ENCODE assay signal across 8 cellular contexts in genomic region chr12:96401061-96401871, GRCh38. TPM values are rescaled to one million over a fixed set of nuclear protein-coding genes. Genes with fewer than 3 reads are reported as not detected.
DNase-seq lines count a peak whose midpoint lies in the region; ATAC-seq and TF ChIP-seq lines count a peak whose summit lies in the region.

No MANE protein-coding gene starts in this region.

- intact Hi-C loops in breast epithelium (cut with DNase I; ENCODE audit: low total_unique reads), result loop anchor here (10.0 kb wide), 1 partner anchor 346 kb away; no protein-coding TSS in a partner anchor
- intact Hi-C loops in spleen (cut with DNase I; ENCODE audit: low total_unique reads), result loop anchor here (10.0 kb wide), 2 partner anchors 84 to 336 kb away; partner anchors contain the start of gene CFAP54

- peaks cover 41 to 42% of the 10 kb centered on the region in 2 donors for H3K4me1 Mint-ChIP-seq in immature natural killer cell

- H3K9ac ChIP-seq in SU-DHL-6 (ENCODE audit: low read length), result peak overlapping the region; percentile 97

- H3K9me2 ChIP-seq in SU-DHL-6 (replicated peaks; ENCODE audit: insufficient read depth, low read length), result no peaks in the 10 kb centered on the region

- no peaks in the 10 kb centered on the region for H3K36me3 ChIP-seq in KOPT-K1 (ENCODE audit: insufficient read depth, low read length)
- no peaks in the 10 kb centered on the region for H3K36me3 ChIP-seq in SU-DHL-6 (ENCODE audit: low read length)
- H3K36me3 ChIP-seq in breast epithelium, result no peaks in the 10 kb centered on the region
- H3K36me3 ChIP-seq in spleen, result no peaks in the 10 kb centered on the region

- peak overlapping the region; percentile 86 for H3K27ac ChIP-seq in KOPT-K1 (ENCODE audit: low read depth, low read length, poor library complexity, severe bottlenecking)
- H3K27ac ChIP-seq in SU-DHL-6 (ENCODE audit: low read depth, low read length), result peak overlapping the region; percentile 97
- peak overlapping the region; percentile 98 to 100 for H3K27ac ChIP-seq in breast epithelium
- H3K27ac ChIP-seq in spleen, result peak overlapping the region; percentile 98 to 100 (median 99)

- H3F3A ChIP-seq in SU-DHL-6 (ENCODE audit: insufficient read depth), result peaks cover 27% of the 10 kb centered on the region

- H2AFZ ChIP-seq in SU-DHL-6 (ENCODE audit: low read depth, low read length, severe bottlenecking), result peak overlapping the region; percentile 87

- H3K4me1 ChIP-seq in breast epithelium (peaks cover 0 to 3% of the 10 kb centered on the region in 2 donors), spleen (peaks cover 29 to 48% (median 37%) of the 10 kb centered on the region in 6 donors)

- H3K79me2 ChIP-seq in SU-DHL-6 (ENCODE audit: insufficient read depth, low read length), result peaks cover 36% of the 10 kb centered on the region

- peak; percentile 14 for DNase-seq in DMS153 treated with DMSO at 0.1 percent for 48 hours (lab: John Stamatoyannopoulos, UW; ENCODE audit: unreplicated experiment)
- DNase-seq in breast epithelium (ENCODE audit: low spot score in 2 of 2), result no peak
- DNase-seq in immature natural killer cell, result peak; percentile 81 to 82 (median 81)
- no peak for DNase-seq in spleen
- DNase-seq in GOT3 (lab: John Stamatoyannopoulos, UW), result no peak

- H3K27ac Mint-ChIP-seq in immature natural killer cell, result peak overlapping the region; percentile 94 to 99 (median 98)

- H3K9me3 ChIP-seq in KOPT-K1 (ENCODE audit: insufficient read depth, low read length, poor library complexity, severe bottlenecking) (no peaks in the 10 kb centered on the region), SU-DHL-6 (ENCODE audit: insufficient read depth, low read length) (no peaks in the 10 kb centered on the region), breast epithelium (no peaks in the 10 kb centered on the region), spleen (no peaks in the 10 kb centered on the region)

- H3K27me3 Mint-ChIP-seq in immature natural killer cell (ENCODE audit: low read depth in 3 of 3), result peaks cover 26 to 34% (median 31%) of the 10 kb centered on the region in 3 donors

- peak; percentile 38 for TF ChIP-seq CTCF in SU-DHL-6 (IDR thresholded peaks at IDR 0.05; ENCODE audit: insufficient read depth, low read length, poor library complexity, severe bottlenecking)
- TF ChIP-seq CTCF in breast epithelium (IDR thresholded peaks at IDR 0.05), result peak; percentile 15 to 26 (median 18)
- TF ChIP-seq CTCF in spleen (IDR thresholded peaks at IDR 0.05 in 8 of 11, conservative IDR thresholded peaks at IDR 0.05 in 3 of 11), result peak in 10 of 11 experiments; percentile 14 to 75 (median 52)

- ATAC-seq in GM21528 (IDR thresholded peaks at IDR 0.05; ENCODE audit: low FRiP score, unreplicated experiment), result peak; percentile 27

- H3K4me3 ChIP-seq in SU-DHL-6 (ENCODE audit: insufficient read depth, low read length, poor library complexity, severe bottlenecking), result peak overlapping the region; percentile 54
- H3K4me3 ChIP-seq in breast epithelium, result peak overlapping the region; percentile 84 to 96 (median 96)
- peak overlapping the region; percentile 71 to 96 (median 88) for H3K4me3 ChIP-seq in spleen

- no peaks in the 10 kb centered on the region for H3K27me3 ChIP-seq in SU-DHL-6 (ENCODE audit: low read length)
- H3K27me3 ChIP-seq in breast epithelium, result no peaks in the 10 kb centered on the region
- H3K27me3 ChIP-seq in spleen (replicated peaks in 1 of 7), result no peaks in the 10 kb centered on the region

- WGBS in spleen, 5 donors, result 11 to 16% (median 13%) methylated on average over 19 of the region's 19 CpGs

- peaks cover 20% of the 10 kb centered on the region for H4K20me1 ChIP-seq in SU-DHL-6 (ENCODE audit: low read depth, low read length)

- peak overlapping the region; percentile 98 for H3K4me2 ChIP-seq in SU-DHL-6 (ENCODE audit: low read depth, low read length, poor library complexity, severe bottlenecking)

- H3K9me3 Mint-ChIP-seq in immature natural killer cell, result peaks cover 0 to 1% (median 0%) of the 10 kb centered on the region in 6 donors

- H3K4me3 Mint-ChIP-seq in immature natural killer cell, result peak overlapping the region; percentile 92 to 98 (median 95)

- H3K36me3 Mint-ChIP-seq in immature natural killer cell, result no peaks in the 10 kb centered on the region

- TF ChIP-seq POLR2A in breast epithelium (IDR thresholded peaks at IDR 0.05), result no peak
- TF ChIP-seq POLR2A in spleen (IDR thresholded peaks at IDR 0.05), result no peak

RNA-seq across cellular contexts. Expression of gene CDK17, which starts 1.0 kb away (rescaled TPM):
- total RNA-seq in breast epithelium, result 100 to 1,000 TPM in 1 of 3 donors, 10 to 100 TPM in 2; 47.7 to 113 (median 81.0) TPM
- polyA plus RNA-seq in immature natural killer cell, result 10 to 100 TPM; 27.2 to 64.0 (median 52.7) TPM
- 100 to 1,000 TPM in 1 of 7 donors, 10 to 100 TPM in 6; 56.6 to 108 (median 71.6) TPM for total RNA-seq in spleen
- polyA plus RNA-seq in spleen, result 10 to 100 TPM; 12.9 to 18.0 (median 15.8) TPM

Comparison
In these comparisons a context has a peak if more than half of its experiments do, and no peak if none do; other contexts are left out.
1. DNase-seq: peak in DMS153 treated with DMSO at 0.1 percent for 48 hours (single experiment) and immature natural killer cell (3 of 3); none in breast epithelium (0 of 2), spleen (single experiment) and GOT3 (single experiment).
2. Peak in every context shown above with its lines, with median percentiles within 50 percentile points of each other: H3K27ac ChIP-seq, H3K4me3 ChIP-seq and CTCF ChIP-seq.